2 cellular contexts compared by ENCODE assay signal in the genomic region with DNA sequence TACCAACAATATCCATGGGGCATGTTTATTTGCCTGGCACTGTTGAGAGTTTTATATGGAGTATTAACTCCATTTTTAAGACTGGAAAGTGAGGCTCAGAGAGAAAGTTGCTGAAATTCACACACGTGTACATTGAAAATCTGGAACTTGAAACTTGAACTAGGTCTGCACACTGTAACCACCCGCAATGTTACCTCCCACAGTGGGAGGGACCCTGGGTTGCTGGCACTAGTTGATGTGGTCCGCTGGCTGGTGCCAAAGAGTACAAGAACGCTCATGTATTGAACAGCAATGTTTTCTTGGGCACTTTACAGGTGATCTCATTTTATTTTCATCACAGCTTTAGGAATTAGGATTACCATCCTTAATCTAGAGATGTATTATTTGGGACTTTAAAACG.
A peak's percentile ranks its signal among the peaks of the same experiment; 100 is the strongest.
TF ChIP-seq lines count a peak whose summit lies in the region.

No MANE protein-coding gene starts in this region.

TF ChIP-seq in liver, 16 proteins besides CTCF, POLR2A, EP300 and RAD21 (continued from another document):
- TF ChIP-seq HNF4A (conservative IDR thresholded peaks at IDR 0.05) = peak; percentile 67 to 72
- no peak for TF ChIP-seq HNF4G (IDR thresholded peaks at IDR 0.05)
- peak; percentile 40 to 58 for TF ChIP-seq RXRA (IDR thresholded peaks at IDR 0.05)
- TF ChIP-seq, protein P1, sequence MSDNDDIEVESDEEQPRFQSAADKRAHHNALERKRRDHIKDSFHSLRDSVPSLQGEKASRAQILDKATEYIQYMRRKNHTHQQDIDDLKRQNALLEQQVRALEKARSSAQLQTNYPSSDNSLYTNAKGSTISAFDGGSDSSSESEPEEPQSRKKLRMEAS (IDR thresholded peaks at IDR 0.05) = no peak
- peak; percentile 68 for TF ChIP-seq SP1 (IDR thresholded peaks at IDR 0.05)
- TF ChIP-seq YY1 (IDR thresholded peaks at IDR 0.05) = peak; percentile 22
- TF ChIP-seq JUND (IDR thresholded peaks at IDR 0.05) = peak in 1 of 2 donors; percentile 22

TF ChIP-seq in HepG2, 621 proteins besides CTCF, POLR2A, EP300 and RAD21 (continued from another document):
- TF ChIP-seq, protein P2, sequence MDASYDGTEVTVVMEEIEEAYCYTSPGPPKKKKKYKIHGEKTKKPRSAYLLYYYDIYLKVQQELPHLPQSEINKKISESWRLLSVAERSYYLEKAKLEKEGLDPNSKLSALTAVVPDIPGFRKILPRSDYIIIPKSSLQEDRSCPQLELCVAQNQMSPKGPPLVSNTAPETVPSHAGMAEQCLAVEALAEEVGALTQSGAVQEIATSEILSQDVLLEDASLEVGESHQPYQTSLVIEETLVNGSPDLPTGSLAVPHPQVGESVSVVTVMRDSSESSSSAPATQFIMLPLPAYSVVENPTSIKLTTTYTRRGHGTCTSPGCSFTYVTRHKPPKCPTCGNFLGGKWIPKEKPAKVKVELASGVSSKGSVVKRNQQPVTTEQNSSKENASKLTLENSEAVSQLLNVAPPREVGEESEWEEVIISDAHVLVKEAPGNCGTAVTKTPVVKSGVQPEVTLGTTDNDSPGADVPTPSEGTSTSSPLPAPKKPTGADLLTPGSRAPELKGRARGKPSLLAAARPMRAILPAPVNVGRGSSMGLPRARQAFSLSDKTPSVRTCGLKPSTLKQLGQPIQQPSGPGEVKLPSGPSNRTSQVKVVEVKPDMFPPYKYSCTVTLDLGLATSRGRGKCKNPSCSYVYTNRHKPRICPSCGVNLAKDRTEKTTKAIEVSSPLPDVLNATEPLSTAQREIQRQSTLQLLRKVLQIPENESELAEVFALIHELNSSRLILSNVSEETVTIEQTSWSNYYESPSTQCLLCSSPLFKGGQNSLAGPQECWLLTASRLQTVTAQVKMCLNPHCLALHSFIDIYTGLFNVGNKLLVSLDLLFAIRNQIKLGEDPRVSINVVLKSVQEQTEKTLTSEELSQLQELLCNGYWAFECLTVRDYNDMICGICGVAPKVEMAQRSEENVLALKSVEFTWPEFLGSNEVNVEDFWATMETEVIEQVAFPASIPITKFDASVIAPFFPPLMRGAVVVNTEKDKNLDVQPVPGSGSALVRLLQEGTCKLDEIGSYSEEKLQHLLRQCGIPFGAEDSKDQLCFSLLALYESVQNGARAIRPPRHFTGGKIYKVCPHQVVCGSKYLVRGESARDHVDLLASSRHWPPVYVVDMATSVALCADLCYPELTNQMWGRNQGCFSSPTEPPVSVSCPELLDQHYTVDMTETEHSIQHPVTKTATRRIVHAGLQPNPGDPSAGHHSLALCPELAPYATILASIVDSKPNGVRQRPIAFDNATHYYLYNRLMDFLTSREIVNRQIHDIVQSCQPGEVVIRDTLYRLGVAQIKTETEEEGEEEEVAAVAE (CRISPR knock-in tag; IDR thresholded peaks at IDR 0.05; ENCODE audit: borderline replicate concordance) = no peak
- TF ChIP-seq MAZ (IDR thresholded peaks at IDR 0.05; ENCODE audit: borderline replicate concordance, low read depth, low read length) = no peak
- TF ChIP-seq MAZ (CRISPR knock-in tag; IDR thresholded peaks at IDR 0.05; ENCODE audit: low read depth) = no peak
- no peak for TF ChIP-seq ZNF17 (CRISPR knock-in tag; IDR thresholded peaks at IDR 0.05)
- TF ChIP-seq ZNF570 (CRISPR knock-in tag; IDR thresholded peaks at IDR 0.05; ENCODE audit: borderline replicate concordance) = no peak
- TF ChIP-seq MAF1 (CRISPR knock-in tag; IDR thresholded peaks at IDR 0.05; ENCODE audit: borderline replicate concordance) = no peak
- TF ChIP-seq SRF (IDR thresholded peaks at IDR 0.05; ENCODE audit: low read depth, low read length) = no peak
- TF ChIP-seq NFIC (IDR thresholded peaks at IDR 0.05; ENCODE audit: low read length) = no peak
- no peak for TF ChIP-seq STAT5B (CRISPR knock-in tag; IDR thresholded peaks at IDR 0.05)
